ENCODE assay signal across 9 cellular contexts in genomic region chr4:80619070-80619674, GRCh38.
DNase-seq lines count a peak whose midpoint lies in the region; ATAC-seq, FAIRE-seq and TF ChIP-seq lines count a peak whose summit lies in the region.
"Had no signal": no experiment of that assay in that cellular context is flagged by ENCODE, and none has a peak within 500 bp of the region (broad histone marks: within the 10 kb centered on the region; RNA-seq: fewer than 3 reads in every experiment).

No MANE protein-coding gene starts in this region.

- no peak for ATAC-seq in GM18870 (IDR thresholded peaks at IDR 0.05; ENCODE audit: unreplicated experiment)
- ATAC-seq: naive thymus-derived CD4-positive, alpha-beta T cell had no signal

- peaks cover 8% of the 10 kb centered on the region for H3K9me3 ChIP-seq in adipocyte (ENCODE audit: control insufficient read depth, low read length)

- no peak overlapping the region for H3K9ac ChIP-seq in adipocyte (ENCODE audit: low read length)

- no peak for FAIRE-seq in D721Med (lab: Jason Lieb, UNC)

- H3K4me1 ChIP-seq in adipocyte (ENCODE audit: control insufficient read depth, insufficient read depth, low read length) = no peaks in the 10 kb centered on the region

- TF ChIP-seq CTCF in D721Med (IDR thresholded peaks at IDR 0.05; ENCODE audit: insufficient read depth, missing control alignments) (peak; percentile 41), HFF-Myc (IDR thresholded peaks at IDR 0.05; ENCODE audit: low read depth, low read length, missing control alignments) (peak; percentile 19)

- H3K4me3 ChIP-seq in HFF-Myc (replicated peaks; ENCODE audit: low read depth, low read length) (no peak overlapping the region), adipocyte (ENCODE audit: low read length) (no peak overlapping the region)

- H3K27me3 ChIP-seq in adipocyte (replicated peaks; ENCODE audit: control insufficient read depth, insufficient read depth, low read length) = no peaks in the 10 kb centered on the region

- no peaks in the 10 kb centered on the region for H3K36me3 ChIP-seq in adipocyte (ENCODE audit: control insufficient read depth, insufficient read depth, low read length, severe bottlenecking)

- no peak for DNase-seq in D721Med (ENCODE audit: insufficient read length, low spot score)
- no peak for DNase-seq in HFF-Myc (ENCODE audit: extremely low read depth, low read depth)
- DNase-seq in adipocyte (ENCODE audit: low read depth) = peak; percentile 26
- peak; percentile 10 for DNase-seq in left kidney (ENCODE audit: low read depth, low spot score)
- no peak for DNase-seq in NCI-H2107 (lab: John Stamatoyannopoulos, UW)
- no peak for DNase-seq in GOT3 (lab: John Stamatoyannopoulos, UW)
- no peak for DNase-seq in NCI-H2081 (lab: John Stamatoyannopoulos, UW)
- DNase-seq: naive thymus-derived CD4-positive, alpha-beta T cell had no signal

Comparison
In these comparisons a context has a peak if more than half of its experiments do, and no peak if none do; other contexts are left out.
1. DNase-seq: peak in adipocyte (single experiment) and left kidney (single experiment); none in D721Med (single experiment), HFF-Myc (single experiment), NCI-H2107 (single experiment), GOT3 (single experiment) and NCI-H2081 (0 of 2).